25 cellular contexts compared by ENCODE assay signal in genomic region chr16:72018470-72018869, GRCh38. TPM values are rescaled to one million over a fixed set of nuclear protein-coding genes. Genes with fewer than 3 reads are reported as not detected.
A peak's percentile ranks its signal among the peaks of the same experiment; 100 is the strongest.
DNase-seq lines count a peak whose midpoint lies in the region; ATAC-seq and TF ChIP-seq lines count a peak whose summit lies in the region.
"Had no signal": no experiment of that assay in that cellular context is flagged by ENCODE, and none has a peak within 500 bp of the region (broad histone marks: within the 10 kb centered on the region; RNA-seq: fewer than 3 reads in every experiment).

No MANE protein-coding gene starts in this region.

- ATAC-seq in left cardiac atrium (peak; percentile 49 to 64), left lung (no peak)
- ATAC-seq: HCT116 had no signal

- H4K20me1 ChIP-seq in BLaER1 treated with 17β-estradiol and CSF1 and Interleukin-3, amounts not matched to agents 10 nM and 100 nM = peaks cover 0 to 10% (median 0%) of the 10 kb centered on the region in 11 experiments; a peak in 3 of 22 replicates

- H3K36me3 ChIP-seq in BLaER1 treated with 17β-estradiol and CSF1 and Interleukin-3, amounts not matched to agents 10 nM and 100 nM = peaks cover 36 to 78% (median 60%) of the 10 kb centered on the region in 11 experiments
- H3K36me3 ChIP-seq in left lung = peaks cover 0 to 57% of the 10 kb centered on the region in 2 donors

- intact Hi-C loops in left cardiac atrium (cut with DNase I) (no loop called here), left lung (cut with DNase I) (loop anchor here in 1 of 2 donors (10.0 kb wide), 1 partner anchor 76 kb away; the partner anchor contains the start of genes DHX38 and TXNL4B)

- H3K4me2 ChIP-seq in BLaER1 treated with 17β-estradiol and CSF1 and Interleukin-3, amounts not matched to agents 10 nM and 100 nM = peak overlapping the region in 8 of 11 experiments; percentile 42 to 97 (median 92); a peak in 15 of 22 replicates
- H3K4me2 ChIP-seq: KMS-11 had no signal

- peak; percentile 43 for DNase-seq in Ammon's horn (ENCODE audit: low spot score)
- no peak for DNase-seq in left cardiac atrium
- peak; percentile 27 for DNase-seq in medulla oblongata (ENCODE audit: extremely low spot score)
- DNase-seq in left lung = no peak
- DNase-seq in NCI-H446 (lab: John Stamatoyannopoulos, UW) = no peak
- no peak for DNase-seq in KBM-7
- DNase-seq: Caco-2; CD4-positive, alpha-beta memory T cell; DMS153; GOT3; NCI-H1092 treated with DMSO at 0.1 percent for 48 hours; NCI-H1436 treated with DMSO at 0.1 percent for 48 hours; NCI-H2029; NCI-H226; NCI-H524 treated with DMSO at 0.1 percent for 48 hours; SHP77 treated with DMSO at 0.1 percent for 48 hours had no signal

- TF ChIP-seq CTCF in left lung (IDR thresholded peaks at IDR 0.05) = no peak

- no peak overlapping the region for H3K4me3 ChIP-seq in BLaER1 treated with 17β-estradiol and CSF1 and Interleukin-3, amounts not matched to agents 10 nM and 100 nM
- H3K4me3 ChIP-seq in left lung = no peak overlapping the region
- H3K4me3 ChIP-seq: SK-N-MC had no signal

- H3K9me3 ChIP-seq in BLaER1 treated with 17β-estradiol and CSF1 and Interleukin-3, amounts not matched to agents 10 nM and 100 nM (replicated peaks in 1 of 11) = no peaks in the 10 kb centered on the region
- no peaks in the 10 kb centered on the region for H3K9me3 ChIP-seq in left lung
- H3K9me3 ChIP-seq: Caco-2 had no signal

- H3K27me3 ChIP-seq in BLaER1 treated with 17β-estradiol and CSF1 and Interleukin-3, amounts not matched to agents 10 nM and 100 nM = no peaks in the 10 kb centered on the region
- no peaks in the 10 kb centered on the region for H3K27me3 ChIP-seq in left lung

- no peak overlapping the region for H3K27ac ChIP-seq in BLaER1 treated with 17β-estradiol and CSF1 and Interleukin-3, amounts not matched to agents 10 nM and 100 nM
- no peak overlapping the region for H3K27ac ChIP-seq in left lung
- H3K27ac ChIP-seq: HL-60, KMS-11, SK-N-MC had no signal

- no peak overlapping the region for H3K9ac ChIP-seq in BLaER1 treated with 17β-estradiol and CSF1 and Interleukin-3, amounts not matched to agents 10 nM and 100 nM
- H3K9ac ChIP-seq: KMS-11 had no signal

- peaks cover 19 to 55% (median 52%) of the 10 kb centered on the region in 10 experiments for H3K4me1 ChIP-seq in BLaER1 treated with 17β-estradiol and CSF1 and Interleukin-3, amounts not matched to agents 10 nM and 100 nM
- peaks cover 0 to 27% of the 10 kb centered on the region in 2 donors for H3K4me1 ChIP-seq in left lung
- H3K4me1 ChIP-seq: Caco-2 had no signal

- in situ Hi-C loops in KBM-7 (cut with MboI; ENCODE audit: low pct_unique_long_range_greater_than_20kb, low sequenced_read_pairs) = no loop called here

RNA-seq across cellular contexts. Expression of gene DHODH, which starts 9.9 kb away (rescaled TPM):
- total RNA-seq in left cardiac atrium = 10 to 100 TPM; 34.5 to 44.3 TPM
- total RNA-seq in left lung = 10 to 100 TPM in 1 of 2 donors, 1 to 10 TPM in 1; 5.4 to 13.2 TPM

RNA-seq across cellular contexts. Expression of gene PKD1L3, which starts 18.3 kb away (rescaled TPM):
- under 1 TPM; 0.71 to 0.91 TPM for total RNA-seq in left cardiac atrium
- under 1 TPM; 0.05 to 0.17 TPM for total RNA-seq in left lung
- total RNA-seq: A673; Caco-2; CD4-positive, alpha-beta memory T cell; Daoy; HT-29; RPMI7951 had no signal

RNA-seq across cellular contexts. Expression of gene HP, which starts 35.8 kb away (rescaled TPM):
- total RNA-seq in left cardiac atrium (100 to 1,000 TPM; 192 to 348 TPM), left lung (100 to 1,000 TPM in 1 of 2 donors, 1 to 10 TPM in 1; 7.8 to 127 TPM)
- total RNA-seq: A673; CD4-positive, alpha-beta memory T cell; Daoy; HT-29; RPMI7951 had no signal

RNA-seq across cellular contexts. Expression of gene HPR, which starts 44.6 kb away (rescaled TPM):
- total RNA-seq in left cardiac atrium (10 to 100 TPM in 1 of 2 donors, 1 to 10 TPM in 1; 9.2 to 18.1 TPM), left lung (under 1 TPM in 1 of 2 donors, not detected in 1; 0.29 TPM)
- total RNA-seq: A673; Caco-2; CD4-positive, alpha-beta memory T cell; Daoy; HT-29; RPMI7951 had no signal

Comparison
In these comparisons a context has a peak if more than half of its experiments do, and no peak if none do; other contexts are left out.
1. DNase-seq: peak in Ammon's horn (single experiment) and medulla oblongata (single experiment); none in left cardiac atrium (single experiment), left lung (0 of 2), NCI-H446 (0 of 2) and KBM-7 (single experiment).